Comparison of ENCODE assay signal across 1 cellular context in the genomic region with DNA sequence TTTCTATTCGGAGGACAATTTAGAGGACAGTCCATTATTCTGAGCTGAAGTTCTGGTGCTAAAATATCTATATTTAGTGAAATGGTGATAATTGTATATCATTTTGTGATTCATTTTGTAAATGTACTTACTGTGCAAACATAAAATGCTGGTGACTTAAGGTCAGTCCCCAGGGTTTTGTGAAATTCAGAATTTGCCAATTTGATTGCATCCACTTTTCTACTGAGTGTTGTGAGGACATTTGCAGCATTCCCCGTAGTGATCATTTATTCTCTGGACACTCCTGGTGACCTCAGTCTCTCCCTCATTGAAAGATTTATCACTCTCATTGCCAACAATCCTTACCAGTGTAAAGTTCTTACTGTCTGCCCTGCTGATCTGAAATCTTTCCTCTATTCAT.
TF ChIP-seq lines count a peak whose summit lies in the region.

No MANE protein-coding gene starts in this region.

TF ChIP-seq in HCT116, 20 proteins besides CTCF, POLR2A, EP300 and RAD21 (continued from another document):
- TF ChIP-seq CEBPB (IDR thresholded peaks at IDR 0.05; ENCODE audit: low read depth) (no peak), POLR2AphosphoS5 (IDR thresholded peaks at IDR 0.05; ENCODE audit: low read depth, low read length) (no peak), TCF7L2 (IDR thresholded peaks at IDR 0.05; ENCODE audit: borderline replicate concordance, extremely low read depth, insufficient read depth, insufficient read length) (no peak), EZH2 (IDR thresholded peaks at IDR 0.05) (no peak), EZH2phosphoT487 (IDR thresholded peaks at IDR 0.05; ENCODE audit: borderline replicate concordance) (no peak), JUND (IDR thresholded peaks at IDR 0.05) (no peak), ZNF274 (IDR thresholded peaks at IDR 0.05; ENCODE audit: low read depth, low read length) (no peak), SRF (IDR thresholded peaks at IDR 0.05; ENCODE audit: low read depth) (no peak), SIN3A (IDR thresholded peaks at IDR 0.05; ENCODE audit: low read depth) (no peak), EGR1 (IDR thresholded peaks at IDR 0.05; ENCODE audit: low read depth) (no peak)
- TF ChIP-seq, protein P1, sequence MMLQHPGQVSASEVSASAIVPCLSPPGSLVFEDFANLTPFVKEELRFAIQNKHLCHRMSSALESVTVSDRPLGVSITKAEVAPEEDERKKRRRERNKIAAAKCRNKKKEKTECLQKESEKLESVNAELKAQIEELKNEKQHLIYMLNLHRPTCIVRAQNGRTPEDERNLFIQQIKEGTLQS (IDR thresholded peaks at IDR 0.05): no peak
TF ChIP-seq in HCT116: peak in this region for 0.
